ENCODE assay signal across 1 cellular context in genomic region chr20:62560162-62560561, GRCh38.
TF ChIP-seq lines count a peak whose summit lies in the region.

No MANE protein-coding gene starts in this region.

TF ChIP-seq in K562, 482 proteins besides CTCF, POLR2A, EP300 and RAD21 (continued from another document):
- TF ChIP-seq CBX2 (IDR thresholded peaks at IDR 0.05; ENCODE audit: insufficient read depth, low read length, poor library complexity, severe bottlenecking), result no peak
- TF ChIP-seq IRF2 (CRISPR knock-in tag; IDR thresholded peaks at IDR 0.05), result no peak
- no peak for TF ChIP-seq RAD51 (IDR thresholded peaks at IDR 0.05; ENCODE audit: borderline replicate concordance, low read depth)
- TF ChIP-seq MAFG (tag; conservative IDR thresholded peaks at IDR 0.05), result peak; percentile 81
- no peak for TF ChIP-seq ARID1B (IDR thresholded peaks at IDR 0.05)
- peak; percentile 14; the same call in 1 of the 2 replicates for TF ChIP-seq NFE2 (IDR thresholded peaks at IDR 0.05; ENCODE audit: low read depth)
- no peak for TF ChIP-seq SFPQ (IDR thresholded peaks at IDR 0.05; ENCODE audit: low read depth, low read length)
- TF ChIP-seq TBP (optimal IDR thresholded peaks at IDR 0.05; ENCODE audit: low read depth, low read length), result no peak
- no peak for TF ChIP-seq NFXL1 (CRISPR knock-in tag; IDR thresholded peaks at IDR 0.05)
- no peak for TF ChIP-seq MIER1 (IDR thresholded peaks at IDR 0.05; ENCODE audit: low read depth)
- TF ChIP-seq ZNF316 (IDR thresholded peaks at IDR 0.05), result peak; percentile 84
- TF ChIP-seq PML (IDR thresholded peaks at IDR 0.05; ENCODE audit: low read length), result no peak
- no peak for TF ChIP-seq ETS2 (tag; IDR thresholded peaks at IDR 0.05; ENCODE audit: borderline replicate concordance, poor library complexity, severe bottlenecking)
- peak; percentile 81 for TF ChIP-seq C11orf30 (IDR thresholded peaks at IDR 0.05; ENCODE audit: low read depth)
- peak; percentile 85 for TF ChIP-seq MAFF (IDR thresholded peaks at IDR 0.05; ENCODE audit: low read length)
- TF ChIP-seq RBM14 (IDR thresholded peaks at IDR 0.05; ENCODE audit: borderline replicate concordance, insufficient read depth, low read depth, low read length), result no peak
- no peak for TF ChIP-seq SOX6 (IDR thresholded peaks at IDR 0.05)
- TF ChIP-seq SMAD1 (IDR thresholded peaks at IDR 0.05; ENCODE audit: low read depth, low read length, partially characterized antibody), result no peak
- TF ChIP-seq ZNF224 (CRISPR knock-in tag; IDR thresholded peaks at IDR 0.05), result no peak
- no peak for TF ChIP-seq HLTF (IDR thresholded peaks at IDR 0.05)
- no peak for TF ChIP-seq HMGN3 (IDR thresholded peaks at IDR 0.05; ENCODE audit: borderline replicate concordance, extremely low read depth, insufficient read length, low read depth, low read length)
- no peak for TF ChIP-seq SUPT5H (IDR thresholded peaks at IDR 0.05)
